Comparison of ENCODE assay signal across 8 cellular contexts in the genomic region with DNA sequence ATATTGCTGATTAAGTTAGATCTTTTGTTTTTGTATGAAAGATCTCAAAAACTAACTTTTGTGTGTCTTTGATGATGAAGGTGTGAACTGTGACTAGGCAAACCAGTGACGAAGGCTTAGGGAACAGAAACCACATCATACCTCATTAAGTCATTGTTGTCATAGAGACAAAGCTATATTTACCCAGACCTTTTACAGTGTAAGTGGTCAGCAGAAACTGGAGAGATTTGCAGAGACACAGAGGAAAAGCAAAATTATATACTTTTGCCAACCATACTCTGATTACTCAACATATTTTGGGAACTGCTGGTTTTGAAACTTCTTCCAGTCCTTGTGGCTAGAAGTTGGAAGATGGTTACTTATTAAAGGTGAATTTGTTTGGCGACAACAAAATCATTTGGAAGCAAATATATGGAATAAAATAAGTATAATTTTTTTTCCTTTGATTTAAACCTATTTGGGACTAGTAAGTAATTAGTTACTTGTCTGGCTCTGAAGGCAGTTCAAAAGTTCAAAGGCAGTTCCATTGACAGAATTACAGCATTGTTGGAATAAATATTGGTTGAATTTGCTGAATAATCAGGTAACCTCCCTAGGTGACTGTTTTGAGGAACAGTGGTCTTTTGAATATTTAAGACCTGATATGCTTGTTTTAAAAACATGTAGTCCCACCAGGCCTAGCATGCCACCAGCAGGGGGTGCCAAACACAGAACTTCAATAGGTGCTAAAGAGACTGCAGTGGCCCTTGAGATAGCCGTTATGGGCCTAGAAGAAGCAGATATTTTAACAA.
A peak's percentile ranks its signal among the peaks of the same experiment; 100 is the strongest.
DNase-seq lines count a peak whose midpoint lies in the region; ATAC-seq and TF ChIP-seq lines count a peak whose summit lies in the region.

No MANE protein-coding gene starts in this region.

- H3K4me3 ChIP-seq in Karpas-422 (ENCODE audit: low read length): peak overlapping the region; percentile 45

- H3K36me3 ChIP-seq in Karpas-422 (ENCODE audit: insufficient read depth, low read length): no peaks in the 10 kb centered on the region

- H3K9me3 ChIP-seq in Karpas-422 (ENCODE audit: low read length): no peaks in the 10 kb centered on the region

- H3K4me2 ChIP-seq in Karpas-422 (ENCODE audit: low read depth, low read length, poor library complexity, severe bottlenecking): peak overlapping the region; percentile 73

- CTCF ChIA-PET in T-cell (lab: Charles Lee): interaction anchor here (0.7 to 1.2 kb wide), 2 partner anchors 10 to 11 kb away, joined by 3 to 4 read pairs; no protein-coding TSS in a partner anchor

- peak overlapping the region; percentile 94 for H3K27ac ChIP-seq in Karpas-422 (ENCODE audit: low read length)

- H3K4me1 Mint-ChIP-seq in T-cell: peaks cover 0 to 11% (median 8%) of the 10 kb centered on the region in 3 donors

- peaks cover 49% of the 10 kb centered on the region for H3K4me1 ChIP-seq in Karpas-422 (ENCODE audit: low read length)

- ATAC-seq in T-cell (replicated peaks in 1 of 4): peak in 1 of 4 experiments; percentile 72

- no peaks in the 10 kb centered on the region for H3K9me3 Mint-ChIP-seq in T-cell

- no peaks in the 10 kb centered on the region for H3K9me2 ChIP-seq in Karpas-422 (replicated peaks; ENCODE audit: insufficient read depth, low read length)

- H4K20me1 ChIP-seq in Karpas-422 (ENCODE audit: insufficient read depth, low read depth, low read length): no peaks in the 10 kb centered on the region

- no peaks in the 10 kb centered on the region for H3K27me3 Mint-ChIP-seq in T-cell

- H2AFZ ChIP-seq in Karpas-422 (ENCODE audit: low read length): no peak overlapping the region

- H3K4me3 Mint-ChIP-seq in T-cell: no peak overlapping the region

- peak overlapping the region; percentile 26 for H3K9ac ChIP-seq in Karpas-422 (ENCODE audit: low read length)

- POLR2A ChIA-PET in T-cell (lab: Charles Lee): no interaction called here

- no peaks in the 10 kb centered on the region for H3K27me3 ChIP-seq in Karpas-422 (ENCODE audit: low read length)

- DNase-seq in H4 (ENCODE audit: low spot score) (peak; percentile 87), Karpas-422 (peak; percentile 95), T-cell (peak in 33 of 34 experiments; percentile 4 to 59 (median 44)), amniotic epithelial cell (ENCODE audit: low read depth) (peak; percentile 80), iPS-NIHi11 (ENCODE audit: low spot score) (peak; percentile 69), NCI-H2171 (lab: John Stamatoyannopoulos, UW) (no peak)
- peak; percentile 69 for DNase-seq in stimulated activated CD4-positive, alpha-beta T cell treated with anti-CD3 and anti-CD28 coated beads, Interleukin-1b, Interleukin-23, amount 100 ng/mL, for 48 hours

- TF ChIP-seq CTCF in GM12872 (IDR thresholded peaks at IDR 0.05; ENCODE audit: insufficient read depth, low read depth, low read length): peak; percentile 70

- peaks cover 6% of the 10 kb centered on the region for H3K36me3 Mint-ChIP-seq in T-cell

- no peaks in the 10 kb centered on the region for H3K79me2 ChIP-seq in Karpas-422 (ENCODE audit: low read length)

- H3K27ac Mint-ChIP-seq in T-cell: no peak overlapping the region
